28 cellular contexts compared by ENCODE assay signal in genomic region chr20:60049601-60050000, GRCh38.
DNase-seq lines count a peak whose midpoint lies in the region; ATAC-seq and TF ChIP-seq lines count a peak whose summit lies in the region.
"Had no signal": no experiment of that assay in that cellular context is flagged by ENCODE, and none has a peak within 500 bp of the region (broad histone marks: within the 10 kb centered on the region; RNA-seq: fewer than 3 reads in every experiment).

No MANE protein-coding gene starts in this region.

- H3K27ac ChIP-seq in breast epithelium = no peak overlapping the region
- H3K27ac ChIP-seq: A549, brain microvascular endothelial cell, KMS-11, parathyroid adenoma, SK-N-MC, upper lobe of right lung had no signal

- TF ChIP-seq CTCF in MCF 10A (IDR thresholded peaks at IDR 0.05; ENCODE audit: unreplicated experiment) (no peak), breast epithelium (IDR thresholded peaks at IDR 0.05) (no peak), epithelial cell of esophagus (IDR thresholded peaks at IDR 0.05; ENCODE audit: insufficient read depth, low read depth, low read length, missing control alignments) (no peak), chondrocyte (IDR thresholded peaks at IDR 0.05) (no peak)

- POLR2A ChIA-PET in MCF 10A (lab: Yijun Ruan, JAX) = interaction anchor here (0.6 to 1.3 kb wide), 4 partner anchors 57 to 159 kb away, joined by 3 to 7 read pairs (median 3); partner anchors contain the start of genes FAM217B and PPP1R3D

- no TSS peak for BruUV-seq in MCF 10A (replicated peaks; lab: Mats Ljungman, UMichigan)

- H3K27me3 Mint-ChIP-seq in MCF 10A (ENCODE audit: insufficient read depth, unreplicated experiment) (no peaks in the 10 kb centered on the region), chondrocyte (ENCODE audit: low read depth) (peaks cover 3% of the 10 kb centered on the region)
- peaks cover 6% of the 10 kb centered on the region for H3K27me3 Mint-ChIP-seq in activated T-helper 17 cell treated with anti-CD3 and anti-CD28 coated beads, Interleukin-2, amount 50 U/mL, for 72 hours
- H3K27me3 Mint-ChIP-seq: activated naive CD4-positive, alpha-beta T cell treated with anti-CD3 and anti-CD28 coated beads, Interleukin-2, amount 50 U/mL, for 24 hours had no signal

- no peak overlapping the region for H3K4me3 Mint-ChIP-seq in MCF 10A (ENCODE audit: unreplicated experiment)
- no peak overlapping the region for H3K4me3 Mint-ChIP-seq in chondrocyte (ENCODE audit: unreplicated experiment)
- no peak overlapping the region for H3K4me3 Mint-ChIP-seq in activated T-helper 17 cell treated with anti-CD3 and anti-CD28 coated beads, Interleukin-2, amount 50 U/mL, for 72 hours
- H3K4me3 Mint-ChIP-seq: activated CD4-positive, alpha-beta T cell treated with anti-CD3 and anti-CD28 coated beads, Interleukin-2, amount 10 ng/mL, durations not matched to agents 24 days and 14 days; activated naive CD4-positive, alpha-beta T cell treated with anti-CD3 and anti-CD28 coated beads, Interleukin-2, amount 50 U/mL, for 24 hours; B cell; immature natural killer cell; memory B cell; neural crest cell; stimulated activated memory B cell treated with anti-CD40 and anti-IgM and Interleukin-4, amounts not matched to agents 10 μg/mL and 1 μg/mL and 100 μg/mL, for 72 hours; WTC11 had no signal

- intact Hi-C loops in MCF 10A (cut with micrococcal nuclease) = no loop called here
- intact Hi-C loops in breast epithelium (cut with DNase I; ENCODE audit: low total_unique reads) = no loop called here

- in situ Hi-C loops in ACHN (cut with HindIII; ENCODE audit: low pct_ligation_motif_present, low pct_unique_long_range_greater_than_20kb, low sequenced_read_pairs) = no loop called here

- H3K4me1 ChIP-seq in breast epithelium = no peaks in the 10 kb centered on the region
- H3K4me1 ChIP-seq: A549, parathyroid adenoma had no signal

- no peaks in the 10 kb centered on the region for H3K36me3 ChIP-seq in breast epithelium
- H3K36me3 ChIP-seq: brain microvascular endothelial cell, upper lobe of right lung had no signal

- H3K9me3 ChIP-seq in breast epithelium = no peaks in the 10 kb centered on the region
- H3K9me3 ChIP-seq: A549, upper lobe of right lung had no signal

- no peak overlapping the region for H3K27ac Mint-ChIP-seq in MCF 10A (ENCODE audit: low read depth, unreplicated experiment)
- H3K27ac Mint-ChIP-seq in chondrocyte (ENCODE audit: unreplicated experiment) = no peak overlapping the region
- no peak overlapping the region for H3K27ac Mint-ChIP-seq in activated T-helper 17 cell treated with anti-CD3 and anti-CD28 coated beads, Interleukin-2, amount 50 U/mL, for 72 hours
- H3K27ac Mint-ChIP-seq: activated CD4-positive, alpha-beta T cell treated with anti-CD3 and anti-CD28 coated beads, Interleukin-2, amount 10 ng/mL, durations not matched to agents 24 days and 14 days; B cell; memory B cell; stimulated activated memory B cell treated with anti-CD40 and anti-IgM and Interleukin-4, amounts not matched to agents 10 μg/mL and 1 μg/mL and 100 μg/mL, for 72 hours; WTC11 had no signal

- H3K4me1 Mint-ChIP-seq in MCF 10A (ENCODE audit: insufficient read depth, unreplicated experiment) (peaks cover 16% of the 10 kb centered on the region), chondrocyte (ENCODE audit: low read depth) (peaks cover 13% of the 10 kb centered on the region)
- peaks cover 6% of the 10 kb centered on the region for H3K4me1 Mint-ChIP-seq in activated T-helper 17 cell treated with anti-CD3 and anti-CD28 coated beads, Interleukin-2, amount 50 U/mL, for 72 hours
- H3K4me1 Mint-ChIP-seq: B cell; memory B cell; stimulated activated memory B cell treated with anti-CD40 and anti-IgM and Interleukin-4, amounts not matched to agents 10 μg/mL and 1 μg/mL and 100 μg/mL, for 72 hours; WTC11 had no signal

- DNase-seq in MCF 10A (ENCODE audit: unreplicated experiment) (peak; percentile 20), breast epithelium (ENCODE audit: low spot score in 2 of 2) (no peak), NCI-H146 treated with DMSO at 0.1 percent for 48 hours (lab: John Stamatoyannopoulos, UW; ENCODE audit: unreplicated experiment) (peak; percentile 79), epithelial cell of esophagus (ENCODE audit: low read depth) (peak; percentile 69), ACHN (no peak), chondrocyte (ENCODE audit: low spot score) (no peak)
- DNase-seq: activated CD4-positive, alpha-beta T cell treated with anti-CD3 and anti-CD28 coated beads, Interleukin-2, amount 10 ng/mL, durations not matched to agents 24 days and 14 days; activated CD8-positive, alpha-beta memory T cell treated with anti-CD3 and anti-CD28 coated beads for 24 hours; activated T-cell treated with anti-CD3 and anti-CD28 coated beads for 4 hours; amniotic stem cell; brain microvascular endothelial cell; immature natural killer cell; NCI-H1048; NCI-H510A treated with DMSO at 0.1 percent for 48 hours; retina; upper lobe of right lung had no signal

- H3K9me3 Mint-ChIP-seq in MCF 10A (ENCODE audit: unreplicated experiment) = no peaks in the 10 kb centered on the region
- no peaks in the 10 kb centered on the region for H3K9me3 Mint-ChIP-seq in chondrocyte (ENCODE audit: low read depth)
- no peaks in the 10 kb centered on the region for H3K9me3 Mint-ChIP-seq in activated T-helper 17 cell treated with anti-CD3 and anti-CD28 coated beads, Interleukin-2, amount 50 U/mL, for 72 hours
- H3K9me3 Mint-ChIP-seq: activated CD4-positive, alpha-beta T cell treated with anti-CD3 and anti-CD28 coated beads, Interleukin-2, amount 10 ng/mL, durations not matched to agents 24 days and 14 days; activated naive CD4-positive, alpha-beta T cell treated with anti-CD3 and anti-CD28 coated beads, Interleukin-2, amount 50 U/mL, for 24 hours; immature natural killer cell; neural crest cell; stimulated activated memory B cell treated with anti-CD40 and anti-IgM and Interleukin-4, amounts not matched to agents 10 μg/mL and 1 μg/mL and 100 μg/mL, for 72 hours had no signal

- CTCF ChIA-PET in MCF 10A (lab: Yijun Ruan, JAX) = interaction anchor here (0.6 to 14.5 kb wide), 23 partner anchors 9 to 732 kb away, joined by 3 to 360 read pairs (median 4); partner anchors contain the start of gene CDH26

- H3K4me3 ChIP-seq in breast epithelium (no peak overlapping the region), epithelial cell of esophagus (ENCODE audit: low read length) (no peak overlapping the region)
- H3K4me3 ChIP-seq: A549, SK-N-MC, upper lobe of right lung had no signal

- no peak for TF ChIP-seq POLR2A in breast epithelium (IDR thresholded peaks at IDR 0.05)

- no peak for ATAC-seq in HG02678 (IDR thresholded peaks at IDR 0.05; ENCODE audit: unreplicated experiment)
- no peak for ATAC-seq in activated T-helper 17 cell treated with anti-CD3 and anti-CD28 coated beads, Interleukin-2, amount 50 U/mL, for 72 hours (replicated peaks)
- ATAC-seq: stimulated activated memory B cell treated with anti-CD40 and anti-IgM and Interleukin-4, amounts not matched to agents 10 μg/mL and 1 μg/mL and 100 μg/mL, for 72 hours had no signal

- H3K36me3 Mint-ChIP-seq in MCF 10A (ENCODE audit: insufficient read depth, unreplicated experiment) (no peaks in the 10 kb centered on the region), chondrocyte (ENCODE audit: low read depth) (no peaks in the 10 kb centered on the region)
- H3K36me3 Mint-ChIP-seq in activated T-helper 17 cell treated with anti-CD3 and anti-CD28 coated beads, Interleukin-2, amount 50 U/mL, for 72 hours (ENCODE audit: low read depth) = no peaks in the 10 kb centered on the region
- H3K36me3 Mint-ChIP-seq: activated naive CD4-positive, alpha-beta T cell treated with anti-CD3 and anti-CD28 coated beads, Interleukin-2, amount 50 U/mL, for 24 hours; immature natural killer cell; memory B cell; stimulated activated memory B cell treated with anti-CD40 and anti-IgM and Interleukin-4, amounts not matched to agents 10 μg/mL and 1 μg/mL and 100 μg/mL, for 72 hours had no signal

- H3K27me3 ChIP-seq in breast epithelium = no peaks in the 10 kb centered on the region
- H3K27me3 ChIP-seq: brain microvascular endothelial cell had no signal

Comparison
In these comparisons a context has a peak if more than half of its experiments do, and no peak if none do; other contexts are left out.
1. DNase-seq: peak in MCF 10A (single experiment), NCI-H146 treated with DMSO at 0.1 percent for 48 hours (single experiment) and epithelial cell of esophagus (single experiment); none in breast epithelium (0 of 2), ACHN (single experiment) and chondrocyte (single experiment).